ENCODE assay signal across 12 cellular contexts in the genomic region with DNA sequence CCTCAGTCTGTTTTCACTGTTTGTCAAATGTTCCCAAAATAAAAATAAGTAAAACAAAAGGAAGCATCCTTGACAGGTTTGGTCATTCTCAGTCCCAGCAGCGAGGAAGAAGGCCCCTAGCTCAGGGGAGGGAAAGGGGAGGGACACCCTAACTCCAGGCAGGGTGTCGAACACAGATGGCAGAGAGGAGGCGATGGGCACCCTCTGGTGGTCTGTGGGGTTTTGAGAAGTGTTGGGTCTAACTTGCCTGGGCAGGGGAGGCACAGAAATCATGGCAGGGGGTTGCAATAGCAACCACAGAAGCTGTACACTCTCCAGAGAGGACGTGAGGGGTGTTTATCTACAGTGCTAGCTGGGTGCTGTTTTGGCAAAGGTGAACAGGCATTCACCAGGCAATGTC.
DNase-seq lines count a peak whose midpoint lies in the region; ATAC-seq and TF ChIP-seq lines count a peak whose summit lies in the region.
"Had no signal": no experiment of that assay in that cellular context is flagged by ENCODE, and none has a peak within 500 bp of the region (broad histone marks: within the 10 kb centered on the region; RNA-seq: fewer than 3 reads in every experiment).

No MANE protein-coding gene starts in this region.

- H3K27me3 Mint-ChIP-seq in activated naive CD8-positive, alpha-beta T cell treated with anti-CD3 and anti-CD28 coated beads, Interleukin-2, amount 50 U/mL, for 24 hours, result no peaks in the 10 kb centered on the region
- H3K27me3 Mint-ChIP-seq in osteocyte (ENCODE audit: unreplicated experiment), result no peaks in the 10 kb centered on the region
- no peaks in the 10 kb centered on the region for H3K27me3 Mint-ChIP-seq in T-helper 2 cell treated with Interferon-gamma antibody and Interleukin-4, amounts not matched to agents 5 μg/mL and 100 μg/mL, for 36 hours (ENCODE audit: low read depth)

- H3K36me3 Mint-ChIP-seq in activated naive CD8-positive, alpha-beta T cell treated with anti-CD3 and anti-CD28 coated beads, Interleukin-2, amount 50 U/mL, for 24 hours (ENCODE audit: low read depth), result no peaks in the 10 kb centered on the region
- H3K36me3 Mint-ChIP-seq in osteocyte (ENCODE audit: unreplicated experiment), result peaks cover 3% of the 10 kb centered on the region
- no peaks in the 10 kb centered on the region for H3K36me3 Mint-ChIP-seq in T-helper 2 cell treated with Interferon-gamma antibody and Interleukin-4, amounts not matched to agents 5 μg/mL and 100 μg/mL, for 36 hours (ENCODE audit: low read depth)
- H3K36me3 Mint-ChIP-seq: CD8-positive, alpha-beta T cell had no signal

- H3K4me1 ChIP-seq in colonic mucosa, result no peaks in the 10 kb centered on the region
- H3K4me1 ChIP-seq: left ventricle myocardium inferior had no signal

- H3K4me3 ChIP-seq in GM12864 (ENCODE audit: low read depth, low read length), result no peak overlapping the region
- no peak overlapping the region for H3K4me3 ChIP-seq in colonic mucosa
- H3K4me3 ChIP-seq: left ventricle myocardium inferior had no signal

- H3K27ac ChIP-seq in colonic mucosa, result no peak overlapping the region
- H3K27ac ChIP-seq: KMS-11, left ventricle myocardium inferior had no signal

- H3K36me3 ChIP-seq in colonic mucosa, result no peaks in the 10 kb centered on the region
- H3K36me3 ChIP-seq: left ventricle myocardium inferior had no signal

- no peaks in the 10 kb centered on the region for H3K27me3 ChIP-seq in colonic mucosa

- H3K4me1 Mint-ChIP-seq in activated naive CD8-positive, alpha-beta T cell treated with anti-CD3 and anti-CD28 coated beads, Interleukin-2, amount 50 U/mL, for 24 hours, result no peaks in the 10 kb centered on the region
- H3K4me1 Mint-ChIP-seq in osteocyte (ENCODE audit: unreplicated experiment), result peaks cover 33% of the 10 kb centered on the region
- H3K4me1 Mint-ChIP-seq in T-helper 2 cell treated with Interferon-gamma antibody and Interleukin-4, amounts not matched to agents 5 μg/mL and 100 μg/mL, for 36 hours (ENCODE audit: low read depth), result no peaks in the 10 kb centered on the region
- H3K4me1 Mint-ChIP-seq: activated T-helper 17 cell treated with anti-CD3 and anti-CD28 coated beads, Interleukin-2, amount 50 U/mL, for 72 hours had no signal

- no peak overlapping the region for H3K9ac ChIP-seq in colonic mucosa (ENCODE audit: low read depth in 2 of 2, low read length in 2 of 2)
- H3K9ac ChIP-seq: KMS-11 had no signal

- no peaks in the 10 kb centered on the region for H3K9me3 ChIP-seq in colonic mucosa
- H3K9me3 ChIP-seq: left ventricle myocardium inferior had no signal

- H3K9me3 Mint-ChIP-seq in activated naive CD8-positive, alpha-beta T cell treated with anti-CD3 and anti-CD28 coated beads, Interleukin-2, amount 50 U/mL, for 24 hours, result no peaks in the 10 kb centered on the region
- H3K9me3 Mint-ChIP-seq in osteocyte (ENCODE audit: unreplicated experiment), result no peaks in the 10 kb centered on the region
- H3K9me3 Mint-ChIP-seq in T-helper 2 cell treated with Interferon-gamma antibody and Interleukin-4, amounts not matched to agents 5 μg/mL and 100 μg/mL, for 36 hours, result no peaks in the 10 kb centered on the region
- H3K9me3 Mint-ChIP-seq: activated T-helper 17 cell treated with anti-CD3 and anti-CD28 coated beads, Interleukin-2, amount 50 U/mL, for 72 hours; CD8-positive, alpha-beta T cell had no signal

- no peak overlapping the region for H3K4me3 Mint-ChIP-seq in activated naive CD8-positive, alpha-beta T cell treated with anti-CD3 and anti-CD28 coated beads, Interleukin-2, amount 50 U/mL, for 24 hours
- no peak overlapping the region for H3K4me3 Mint-ChIP-seq in osteocyte (ENCODE audit: unreplicated experiment)
- no peak overlapping the region for H3K4me3 Mint-ChIP-seq in T-helper 2 cell treated with Interferon-gamma antibody and Interleukin-4, amounts not matched to agents 5 μg/mL and 100 μg/mL, for 36 hours
- H3K4me3 Mint-ChIP-seq: activated T-helper 17 cell treated with anti-CD3 and anti-CD28 coated beads, Interleukin-2, amount 50 U/mL, for 72 hours; CD8-positive, alpha-beta T cell had no signal

- DNase-seq in GM12864 (ENCODE audit: low read depth) (no peak), NAMALWA (ENCODE audit: low spot score) (peak; percentile 25), osteocyte (ENCODE audit: extremely low spot score, unreplicated experiment) (no peak), colonic mucosa (no peak), mucosa of gallbladder (ENCODE audit: low spot score) (no peak)
- DNase-seq in activated naive CD8-positive, alpha-beta T cell treated with anti-CD3 and anti-CD28 coated beads, Interleukin-2, amount 50 U/mL, for 24 hours, result peak; percentile 40
- no peak for DNase-seq in T-helper 2 cell treated with Interferon-gamma antibody and Interleukin-4, amounts not matched to agents 5 μg/mL and 100 μg/mL, for 36 hours (ENCODE audit: low spot score)
- DNase-seq: left ventricle myocardium inferior had no signal

- no peak overlapping the region for H3K27ac Mint-ChIP-seq in activated naive CD8-positive, alpha-beta T cell treated with anti-CD3 and anti-CD28 coated beads, Interleukin-2, amount 50 U/mL, for 24 hours
- H3K27ac Mint-ChIP-seq in osteocyte (ENCODE audit: unreplicated experiment), result no peak overlapping the region
- H3K27ac Mint-ChIP-seq in T-helper 2 cell treated with Interferon-gamma antibody and Interleukin-4, amounts not matched to agents 5 μg/mL and 100 μg/mL, for 36 hours, result no peak overlapping the region
- H3K27ac Mint-ChIP-seq: activated T-helper 17 cell treated with anti-CD3 and anti-CD28 coated beads, Interleukin-2, amount 50 U/mL, for 72 hours; CD8-positive, alpha-beta T cell had no signal

- ATAC-seq in activated naive CD8-positive, alpha-beta T cell treated with anti-CD3 and anti-CD28 coated beads, Interleukin-2, amount 50 U/mL, for 24 hours, result no peak
- ATAC-seq in HG02840 (IDR thresholded peaks at IDR 0.05; ENCODE audit: low FRiP score, unreplicated experiment), result no peak
- ATAC-seq: activated T-helper 17 cell treated with anti-CD3 and anti-CD28 coated beads, Interleukin-2, amount 50 U/mL, for 72 hours; CD8-positive, alpha-beta T cell had no signal

- intact Hi-C loops in colonic mucosa (cut with DNase I), result no loop called here

- TF ChIP-seq CTCF in GM12864 (IDR thresholded peaks at IDR 0.05; ENCODE audit: low read depth, low read length, missing control alignments) (peak; percentile 20), osteocyte (IDR thresholded peaks at IDR 0.05) (peak; percentile 42), colonic mucosa (IDR thresholded peaks at IDR 0.05) (no peak)

Comparison
In these comparisons a context has a peak if more than half of its experiments do, and no peak if none do; other contexts are left out.
1. DNase-seq: peak in NAMALWA (single experiment) and activated naive CD8-positive, alpha-beta T cell treated with anti-CD3 and anti-CD28 coated beads, Interleukin-2, amount 50 U/mL, for 24 hours (single experiment); none in GM12864 (single experiment), osteocyte (single experiment), T-helper 2 cell treated with Interferon-gamma antibody and Interleukin-4, amounts not matched to agents 5 μg/mL and 100 μg/mL, for 36 hours (single experiment), colonic mucosa (single experiment) and mucosa of gallbladder (single experiment).